11 cellular contexts compared by ENCODE assay signal in the genomic region with DNA sequence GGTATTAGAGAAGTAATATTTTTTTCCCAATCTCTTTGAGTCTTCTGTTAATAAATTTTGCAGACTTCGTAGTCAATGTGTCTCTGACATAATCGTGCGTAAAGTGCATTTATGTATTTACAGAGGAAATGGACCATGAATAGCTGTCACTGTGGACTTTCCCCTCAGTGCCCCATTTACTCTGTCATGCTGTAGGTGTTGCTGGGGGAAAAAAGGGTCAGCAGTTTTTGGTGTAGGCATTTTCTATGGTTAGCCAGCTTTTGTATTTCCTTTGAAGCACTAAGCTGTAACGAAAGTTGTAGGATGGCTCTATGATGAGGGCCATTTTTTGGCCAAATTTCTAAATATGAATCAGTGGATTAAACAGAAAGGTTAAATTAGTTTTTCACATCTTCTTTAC.
DNase-seq lines count a peak whose midpoint lies in the region; ATAC-seq and TF ChIP-seq lines count a peak whose summit lies in the region.
"Had no signal": no experiment of that assay in that cellular context is flagged by ENCODE, and none has a peak within 500 bp of the region (broad histone marks: within the 10 kb centered on the region; RNA-seq: fewer than 3 reads in every experiment).

No MANE protein-coding gene starts in this region.

- no peak overlapping the region for H3K4me2 ChIP-seq in H9 (ENCODE audit: insufficient read depth, insufficient read length, low read length)

- H3K56ac ChIP-seq in H9 (ENCODE audit: insufficient read length, low read depth, low read length) = no peak overlapping the region

- WGBS in H9 (ENCODE audit: extremely low coverage, insufficient read length, low lambda C conversion rate) = no CpG with 5 or more reads among the region's 4 CpGs

- H3K4me3 Mint-ChIP-seq in memory B cell = no peak overlapping the region
- no peak overlapping the region for H3K4me3 Mint-ChIP-seq in H9
- no peak overlapping the region for H3K4me3 Mint-ChIP-seq in stimulated activated effector memory CD8-positive, alpha-beta T cell treated with anti-CD3 and anti-CD28 coated beads, Interleukin-12 subunit alpha, Interleukin-12 subunit beta, amount 100 ng/mL, for 72 hours
- H3K4me3 Mint-ChIP-seq: activated naive CD8-positive, alpha-beta T cell; natural killer cell treated with Interleukin-12 subunit alpha and Interleukin-12 subunit beta and Interleukin-15 and Interleukin-18, amount 100 ng/mL, for 72 hours had no signal

- H4K20me1 ChIP-seq in H9 (ENCODE audit: control insufficient read depth, insufficient read depth, insufficient read length) = no peaks in the 10 kb centered on the region

- no peak overlapping the region for H2BK20ac ChIP-seq in H9 (ENCODE audit: low read depth, low read length, poor library complexity, severe bottlenecking)

- no peak overlapping the region for H3K23ac ChIP-seq in H9 (ENCODE audit: insufficient read length, low read depth, low read length)

- H3K18ac ChIP-seq in H9 (ENCODE audit: insufficient read length, low read depth, low read length) = no peak overlapping the region

- no peak overlapping the region for H2BK120ac ChIP-seq in H9 (ENCODE audit: low read depth, low read length, poor library complexity, severe bottlenecking)

- H2BK12ac ChIP-seq in H9 (ENCODE audit: insufficient read length, low read depth, low read length) = no peak overlapping the region

- DNase-seq in memory B cell (ENCODE audit: low spot score in 2 of 2) = no peak
- DNase-seq in H9 = no peak
- no peak for DNase-seq in stimulated activated effector memory CD8-positive, alpha-beta T cell treated with anti-CD3 and anti-CD28 coated beads, Interleukin-12 subunit alpha, Interleukin-12 subunit beta, amount 100 ng/mL, for 72 hours (ENCODE audit: low spot score in 2 of 2)
- DNase-seq in NCI-H2107 (lab: John Stamatoyannopoulos, UW) = no peak
- DNase-seq: activated CD4-positive, CD25-positive, alpha-beta regulatory T cell; testis had no signal

- no peak overlapping the region for H3K27ac Mint-ChIP-seq in memory B cell
- no peak overlapping the region for H3K27ac Mint-ChIP-seq in H9
- H3K27ac Mint-ChIP-seq in stimulated activated effector memory CD8-positive, alpha-beta T cell treated with anti-CD3 and anti-CD28 coated beads, Interleukin-12 subunit alpha, Interleukin-12 subunit beta, amount 100 ng/mL, for 72 hours = no peak overlapping the region
- H3K27ac Mint-ChIP-seq: activated naive CD8-positive, alpha-beta T cell; natural killer cell treated with Interleukin-12 subunit alpha and Interleukin-12 subunit beta and Interleukin-15 and Interleukin-18, amount 100 ng/mL, for 72 hours had no signal

- ATAC-seq in GM19023 (IDR thresholded peaks at IDR 0.05; ENCODE audit: unreplicated experiment) = peak; percentile 67
- ATAC-seq in HG02588 (IDR thresholded peaks at IDR 0.05; ENCODE audit: unreplicated experiment) = peak; percentile 78
- peak; percentile 57 for ATAC-seq in HG03565 (IDR thresholded peaks at IDR 0.05; ENCODE audit: unreplicated experiment)
- ATAC-seq in memory B cell (ENCODE audit: low read depth) = peak; percentile 73
- no peak for ATAC-seq in stimulated activated effector memory CD8-positive, alpha-beta T cell treated with anti-CD3 and anti-CD28 coated beads, Interleukin-12 subunit alpha, Interleukin-12 subunit beta, amount 100 ng/mL, for 72 hours
- ATAC-seq: natural killer cell treated with Interleukin-12 subunit alpha and Interleukin-12 subunit beta and Interleukin-15 and Interleukin-18, amount 100 ng/mL, for 72 hours had no signal

- no peaks in the 10 kb centered on the region for H3K4me1 Mint-ChIP-seq in memory B cell
- H3K4me1 Mint-ChIP-seq in H9 = peaks cover 2 to 4% of the 10 kb centered on the region in 2 experiments; a peak in 2 of 4 replicates
- no peaks in the 10 kb centered on the region for H3K4me1 Mint-ChIP-seq in stimulated activated effector memory CD8-positive, alpha-beta T cell treated with anti-CD3 and anti-CD28 coated beads, Interleukin-12 subunit alpha, Interleukin-12 subunit beta, amount 100 ng/mL, for 72 hours

- H2AK5ac ChIP-seq in H9 (ENCODE audit: insufficient read length, low read length) = no peak overlapping the region

- no peak overlapping the region for H4K91ac ChIP-seq in H9 (ENCODE audit: insufficient read length, low read depth, low read length)

- H2AFZ ChIP-seq in H9 (ENCODE audit: low read length) = no peak overlapping the region

- H3K9me3 Mint-ChIP-seq in memory B cell (peaks cover 3% of the 10 kb centered on the region), H9 (peaks cover 0 to 7% of the 10 kb centered on the region in 2 experiments; a peak in 2 of 5 replicates)
- H3K9me3 Mint-ChIP-seq in stimulated activated effector memory CD8-positive, alpha-beta T cell treated with anti-CD3 and anti-CD28 coated beads, Interleukin-12 subunit alpha, Interleukin-12 subunit beta, amount 100 ng/mL, for 72 hours = peaks cover 14% of the 10 kb centered on the region

- no peak overlapping the region for H2BK15ac ChIP-seq in H9 (ENCODE audit: low read depth, low read length)

- H4K5ac ChIP-seq in H9 (ENCODE audit: insufficient read length, low read depth, low read length) = no peak overlapping the region

- no peaks in the 10 kb centered on the region for H3K9me3 ChIP-seq in H9 (ENCODE audit: control insufficient read depth, low read depth, low read length)
- H3K9me3 ChIP-seq: testis had no signal

- no peaks in the 10 kb centered on the region for H3K23me2 ChIP-seq in H9 (ENCODE audit: insufficient read length, low read depth, low read length, poor library complexity, severe bottlenecking)

- H3K9ac ChIP-seq in H9 (ENCODE audit: extremely low read depth, insufficient read length, low read length) = no peak overlapping the region

- no peaks in the 10 kb centered on the region for H3K79me1 ChIP-seq in H9 (ENCODE audit: insufficient read depth, low read depth, low read length, poor library complexity, severe bottlenecking)

- H3K27me3 Mint-ChIP-seq in memory B cell (no peaks in the 10 kb centered on the region), H9 (ENCODE audit: low read depth) (no peaks in the 10 kb centered on the region)
- H3K27me3 Mint-ChIP-seq: activated naive CD8-positive, alpha-beta T cell; natural killer cell treated with Interleukin-12 subunit alpha and Interleukin-12 subunit beta and Interleukin-15 and Interleukin-18, amount 100 ng/mL, for 72 hours had no signal

- no peaks in the 10 kb centered on the region for H3K36me3 Mint-ChIP-seq in memory B cell
- peaks cover 0 to 7% (median 0%) of the 10 kb centered on the region in 3 experiments; a peak in 2 of 7 replicates for H3K36me3 Mint-ChIP-seq in H9 (ENCODE audit: insufficient read depth in 1 of 3, low read depth in 3 of 3)
- no peaks in the 10 kb centered on the region for H3K36me3 Mint-ChIP-seq in stimulated activated effector memory CD8-positive, alpha-beta T cell treated with anti-CD3 and anti-CD28 coated beads, Interleukin-12 subunit alpha, Interleukin-12 subunit beta, amount 100 ng/mL, for 72 hours
- H3K36me3 Mint-ChIP-seq: activated naive CD8-positive, alpha-beta T cell; natural killer cell treated with Interleukin-12 subunit alpha and Interleukin-12 subunit beta and Interleukin-15 and Interleukin-18, amount 100 ng/mL, for 72 hours had no signal

- no peaks in the 10 kb centered on the region for H3K27me3 ChIP-seq in H9 (ENCODE audit: insufficient read depth, low read length)
- H3K27me3 ChIP-seq: testis had no signal

- no peak overlapping the region for H3K27ac ChIP-seq in H9 (ENCODE audit: insufficient read length, low read depth, low read length)
- H3K27ac ChIP-seq: testis had no signal

- no peak for TF ChIP-seq CTCF in H9 (conservative IDR thresholded peaks at IDR 0.05)

- no peak overlapping the region for H3T11ph ChIP-seq in H9 (ENCODE audit: low read length)

- no peak overlapping the region for H3K14ac ChIP-seq in H9 (ENCODE audit: insufficient read depth, low read length)

- H3K4me1 ChIP-seq in H9 (ENCODE audit: insufficient read depth, low read length) = no peaks in the 10 kb centered on the region
- H3K4me1 ChIP-seq: testis had no signal

- H4K8ac ChIP-seq in H9 (replicated peaks; ENCODE audit: insufficient read length, low read depth, low read length) = no peak overlapping the region

- H3K4ac ChIP-seq in H9 (ENCODE audit: low read depth, low read length) = no peak overlapping the region

- H3K79me2 ChIP-seq in H9 (ENCODE audit: insufficient read depth, low read length) = no peaks in the 10 kb centered on the region

- H2BK5ac ChIP-seq in H9 (ENCODE audit: insufficient read length, low read length) = no peak overlapping the region
